In the genomic region with DNA sequence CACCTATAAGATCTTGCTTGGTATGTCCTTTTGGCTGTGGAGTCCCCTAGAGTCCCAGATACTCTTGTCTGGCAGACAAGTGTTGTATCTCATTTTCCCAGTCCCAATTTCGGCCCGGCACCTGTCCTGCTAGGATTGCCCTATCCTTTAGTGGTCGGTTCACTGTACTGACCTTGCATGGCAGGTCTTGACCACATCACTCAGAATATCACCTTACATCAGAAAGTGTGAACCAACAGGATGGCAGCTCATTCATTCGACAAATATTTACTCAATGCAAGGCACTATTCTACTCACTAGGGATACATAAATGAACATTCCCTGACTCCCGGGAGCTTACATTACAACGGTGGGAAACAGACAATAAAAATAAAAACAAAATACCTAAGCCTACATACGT, we compare ENCODE assay signal across 1 cellular context.
TF ChIP-seq lines count a peak whose summit lies in the region.

No MANE protein-coding gene starts in this region.

TF ChIP-seq in HepG2, 621 proteins besides CTCF, POLR2A, EP300 and RAD21 (continued from another document):
- TF ChIP-seq, protein P1, sequence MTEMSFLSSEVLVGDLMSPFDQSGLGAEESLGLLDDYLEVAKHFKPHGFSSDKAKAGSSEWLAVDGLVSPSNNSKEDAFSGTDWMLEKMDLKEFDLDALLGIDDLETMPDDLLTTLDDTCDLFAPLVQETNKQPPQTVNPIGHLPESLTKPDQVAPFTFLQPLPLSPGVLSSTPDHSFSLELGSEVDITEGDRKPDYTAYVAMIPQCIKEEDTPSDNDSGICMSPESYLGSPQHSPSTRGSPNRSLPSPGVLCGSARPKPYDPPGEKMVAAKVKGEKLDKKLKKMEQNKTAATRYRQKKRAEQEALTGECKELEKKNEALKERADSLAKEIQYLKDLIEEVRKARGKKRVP (CRISPR knock-in tag; IDR thresholded peaks at IDR 0.05): peak in 1 of 2 experiments; percentile 43; a peak in 1 of 4 replicates
- TF ChIP-seq, protein P2, sequence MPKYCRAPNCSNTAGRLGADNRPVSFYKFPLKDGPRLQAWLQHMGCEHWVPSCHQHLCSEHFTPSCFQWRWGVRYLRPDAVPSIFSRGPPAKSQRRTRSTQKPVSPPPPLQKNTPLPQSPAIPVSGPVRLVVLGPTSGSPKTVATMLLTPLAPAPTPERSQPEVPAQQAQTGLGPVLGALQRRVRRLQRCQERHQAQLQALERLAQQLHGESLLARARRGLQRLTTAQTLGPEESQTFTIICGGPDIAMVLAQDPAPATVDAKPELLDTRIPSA (CRISPR knock-in tag; IDR thresholded peaks at IDR 0.05; ENCODE audit: borderline replicate concordance): no peak
- TF ChIP-seq ZNF383 (CRISPR knock-in tag; IDR thresholded peaks at IDR 0.05; ENCODE audit: borderline replicate concordance) (no peak), FOXA3 (CRISPR knock-in tag; IDR thresholded peaks at IDR 0.05) (no peak), ZNF713 (CRISPR knock-in tag; IDR thresholded peaks at IDR 0.05) (no peak), FOSL2 (CRISPR knock-in tag; IDR thresholded peaks at IDR 0.05) (peak; percentile 23; the same call in 1 of the 2 replicates), ZNF343 (CRISPR knock-in tag; IDR thresholded peaks at IDR 0.05) (no peak), NFATC3 (CRISPR knock-in tag; IDR thresholded peaks at IDR 0.05) (no peak)
